In the genomic region with DNA sequence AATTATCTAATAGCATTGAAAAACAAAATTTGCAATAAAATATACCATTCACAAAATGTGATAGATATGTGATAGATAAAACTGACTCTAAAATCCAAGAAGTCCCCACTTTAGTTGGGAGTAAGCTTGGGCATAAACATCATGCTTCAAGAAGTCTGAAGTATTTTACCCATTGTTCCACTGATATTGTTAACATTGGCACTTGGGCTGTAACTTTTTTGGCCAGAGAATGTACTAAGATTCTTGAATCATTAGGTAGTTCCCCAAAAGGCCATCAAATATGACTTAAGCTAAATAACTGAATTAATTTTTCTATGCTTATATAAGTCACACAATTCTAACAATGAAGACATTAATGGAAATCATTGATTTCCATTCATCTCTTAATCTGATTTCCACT, we compare ENCODE assay signal across 20 cellular contexts.
"Had no signal": no experiment of that assay in that cellular context is flagged by ENCODE, and none has a peak within 500 bp of the region (broad histone marks: within the 10 kb centered on the region; RNA-seq: fewer than 3 reads in every experiment).

No MANE protein-coding gene starts in this region.

- H3K4me3 Mint-ChIP-seq: IgD-negative memory B cell had no signal

- H3K36me3 Mint-ChIP-seq: IgD-negative memory B cell had no signal

- H3K27ac Mint-ChIP-seq: IgD-negative memory B cell had no signal

- H3K27me3 Mint-ChIP-seq: IgD-negative memory B cell had no signal

- DNase-seq: KBM-7, MV-4-11, NCI-H1048, NCI-H1105, NCI-H1417, NCI-H1436 treated with DMSO at 0.1 percent for 48 hours, NCI-H1694, NCI-H187 treated with DMSO at 0.1 percent for 48 hours, NCI-H2029 treated with DMSO at 0.1 percent for 48 hours, NCI-H2171 treated with DMSO at 0.1 percent for 48 hours, NCI-H2227 treated with DMSO at 0.1 percent for 48 hours, NCI-H510A, NCI-H524 treated with DMSO at 0.1 percent for 48 hours, NCI-H69, NCI-H774, Right ventricle myocardium superior, RPMI8226, SIG-M5, SK-N-SH had no signal

- H3K4me1 Mint-ChIP-seq: IgD-negative memory B cell had no signal
